7 cellular contexts compared by ENCODE assay signal in genomic region chr7:13130321-13130720, GRCh38.
"Had no signal": no experiment of that assay in that cellular context is flagged by ENCODE, and none has a peak within 500 bp of the region (broad histone marks: within the 10 kb centered on the region; RNA-seq: fewer than 3 reads in every experiment).

No MANE protein-coding gene starts in this region.

- H3K4me1 Mint-ChIP-seq: GM23338 had no signal

- FAIRE-seq: H1, HTR-8/SVneo had no signal

- H3K4me3 ChIP-seq: GM23338, HAP-1 had no signal

- H2AFZ ChIP-seq: GM23338 had no signal

- H3K9me3 Mint-ChIP-seq: GM23338, HFFc6 had no signal

- H3K27ac Mint-ChIP-seq: GM23338, HFFc6 had no signal

- H3K4me3 Mint-ChIP-seq: GM23338, HFFc6 had no signal

- H3K9me3 ChIP-seq: HAP-1 had no signal

- H3K36me3 ChIP-seq: HAP-1 had no signal

- DNase-seq: H7, HFFc6, KBM-7 had no signal

- H3K4me2 ChIP-seq: GM23338 had no signal
